12 cellular contexts compared by ENCODE assay signal in genomic region chr12:54959291-54960018, GRCh38. TPM values are rescaled to one million over a fixed set of nuclear protein-coding genes. Genes with fewer than 3 reads are reported as not detected.
DNase-seq lines count a peak whose midpoint lies in the region; ATAC-seq and TF ChIP-seq lines count a peak whose summit lies in the region.
"Had no signal": no experiment of that assay in that cellular context is flagged by ENCODE, and none has a peak within 500 bp of the region (broad histone marks: within the 10 kb centered on the region; RNA-seq: fewer than 3 reads in every experiment).

No MANE protein-coding gene starts in this region.

- no peak for ATAC-seq in CD4-positive, alpha-beta T cell (ENCODE audit: poor library complexity)
- ATAC-seq in GM19023 (IDR thresholded peaks at IDR 0.05; ENCODE audit: unreplicated experiment) (peak; percentile 77), HG03025 (IDR thresholded peaks at IDR 0.05; ENCODE audit: low FRiP score, unreplicated experiment) (peak; percentile 82)
- ATAC-seq in activated T-helper 17 cell treated with anti-CD3 and anti-CD28 coated beads, Interleukin-2, amount 50 U/mL, for 72 hours (replicated peaks): peak; percentile 89

- H3K27ac Mint-ChIP-seq in CD4-positive, alpha-beta T cell: peak overlapping the region; percentile 56
- peak overlapping the region; percentile 83 for H3K27ac Mint-ChIP-seq in activated T-helper 17 cell treated with anti-CD3 and anti-CD28 coated beads, Interleukin-2, amount 50 U/mL, for 72 hours

- peaks cover 94% of the 10 kb centered on the region for H3K4me1 Mint-ChIP-seq in CD4-positive, alpha-beta T cell (ENCODE audit: low read depth)
- peaks cover 77% of the 10 kb centered on the region for H3K4me1 Mint-ChIP-seq in activated T-helper 17 cell treated with anti-CD3 and anti-CD28 coated beads, Interleukin-2, amount 50 U/mL, for 72 hours

- CTCF ChIA-PET in CD4-positive, alpha-beta T cell (lab: Charles Lee): interaction anchor here (1.1 to 2.9 kb wide), 2 partner anchors 34 to 106 kb away, joined by 4 to 15 read pairs; partner anchors contain the start of gene MUCL1

- no peaks in the 10 kb centered on the region for H3K9me3 ChIP-seq in CD4-positive, alpha-beta T cell (ENCODE audit: control insufficient read depth, low read length)
- H3K9me3 ChIP-seq: right atrium auricular region had no signal

- no peak for TF ChIP-seq CTCF in CD4-positive, alpha-beta T cell (IDR thresholded peaks at IDR 0.05)

- H3K27me3 ChIP-seq in CD4-positive, alpha-beta T cell (ENCODE audit: control insufficient read depth, insufficient read depth, low read length): no peaks in the 10 kb centered on the region
- H3K27me3 ChIP-seq: right atrium auricular region had no signal

- H3K27me3 Mint-ChIP-seq in CD4-positive, alpha-beta T cell: no peaks in the 10 kb centered on the region
- H3K27me3 Mint-ChIP-seq in activated T-helper 17 cell treated with anti-CD3 and anti-CD28 coated beads, Interleukin-2, amount 50 U/mL, for 72 hours: no peaks in the 10 kb centered on the region

- H3K4me3 Mint-ChIP-seq in CD4-positive, alpha-beta T cell: peak overlapping the region; percentile 28
- H3K4me3 Mint-ChIP-seq in activated T-helper 17 cell treated with anti-CD3 and anti-CD28 coated beads, Interleukin-2, amount 50 U/mL, for 72 hours: peak overlapping the region; percentile 67

- no peaks in the 10 kb centered on the region for H3K9me3 Mint-ChIP-seq in CD4-positive, alpha-beta T cell
- no peaks in the 10 kb centered on the region for H3K9me3 Mint-ChIP-seq in activated T-helper 17 cell treated with anti-CD3 and anti-CD28 coated beads, Interleukin-2, amount 50 U/mL, for 72 hours

- no peak for DNase-seq in CD4-positive, alpha-beta T cell
- DNase-seq in NCI-H82 (lab: John Stamatoyannopoulos, UW) (no peak), NCI-H2227 treated with DMSO at 0.1 percent for 48 hours (lab: John Stamatoyannopoulos, UW) (no peak), DMS79 (lab: John Stamatoyannopoulos, UW) (no peak), SIG-M5 treated with dmso at 0.1 percent for 504 hours (lab: John Stamatoyannopoulos, UW; ENCODE audit: unreplicated experiment) (no peak)
- DNase-seq: NCI-H1048, SHP77 had no signal

- POLR2A ChIA-PET in CD4-positive, alpha-beta T cell (lab: Charles Lee): interaction anchor here (1.1 to 1.8 kb wide), 3 partner anchors 12 to 109 kb away, joined by 3 to 6 read pairs (median 4); no protein-coding TSS in a partner anchor

- H3K27ac ChIP-seq in CD4-positive, alpha-beta T cell (ENCODE audit: low read depth, low read length): peak overlapping the region; percentile 37
- H3K27ac ChIP-seq: right atrium auricular region had no signal

- H3K36me3 Mint-ChIP-seq in CD4-positive, alpha-beta T cell (ENCODE audit: low read depth): peaks cover 99% of the 10 kb centered on the region
- H3K36me3 Mint-ChIP-seq in activated T-helper 17 cell treated with anti-CD3 and anti-CD28 coated beads, Interleukin-2, amount 50 U/mL, for 72 hours (ENCODE audit: low read depth): peaks cover 100% of the 10 kb centered on the region

- intact Hi-C loops in CD4-positive, alpha-beta T cell (cut with DNase I, micrococcal nuclease): loop anchor here (2.0 to 10.0 kb wide), 3 partner anchors 33 to 355 kb away; no protein-coding TSS in a partner anchor

RNA-seq across cellular contexts. Expression of gene TESPA1, which starts 25.1 kb away (rescaled TPM):
- total RNA-seq in CD4-positive, alpha-beta T cell: 10 to 100 TPM; 96.3 to 98.2 TPM
- 10 to 100 TPM; 51.1 to 91.7 TPM for total RNA-seq in activated T-helper 17 cell treated with anti-CD3 and anti-CD28 coated beads, Interleukin-2, amount 50 U/mL, for 72 hours
- total RNA-seq: kidney epithelial cell had no signal
